Comparison of ENCODE assay signal across 10 cellular contexts in the genomic region with DNA sequence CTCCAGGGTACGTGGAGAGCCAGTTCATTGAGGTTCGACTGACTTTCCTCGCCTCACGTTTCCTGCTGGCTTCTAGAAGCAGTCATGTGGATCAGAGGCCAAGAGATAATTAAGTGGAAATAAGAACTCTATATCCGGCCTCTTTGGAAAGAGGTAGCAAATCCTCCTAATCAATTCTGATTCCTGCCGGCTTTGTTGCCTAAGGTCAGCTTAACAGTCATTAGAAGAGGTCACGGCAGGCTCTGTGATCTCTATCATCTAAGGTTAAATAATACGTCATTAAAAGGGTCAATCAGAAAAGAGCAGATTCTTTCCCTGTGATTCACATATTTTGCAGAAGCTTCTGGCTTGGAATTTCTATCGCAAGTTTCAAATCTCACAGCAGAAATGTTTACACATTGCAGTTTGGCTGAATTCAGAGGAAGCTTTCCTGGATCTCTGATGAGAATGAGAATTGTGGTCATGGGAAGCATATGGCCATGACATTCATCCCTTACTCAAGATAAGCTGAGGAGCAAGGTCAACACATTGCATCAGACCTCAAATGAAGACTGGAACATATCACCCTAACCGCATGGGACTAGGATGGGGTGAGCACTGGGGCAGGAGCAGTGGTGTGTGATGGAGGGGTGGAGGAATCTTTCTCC.
DNase-seq lines count a peak whose midpoint lies in the region; ATAC-seq and TF ChIP-seq lines count a peak whose summit lies in the region.
"Had no signal": no experiment of that assay in that cellular context is flagged by ENCODE, and none has a peak within 500 bp of the region (broad histone marks: within the 10 kb centered on the region; RNA-seq: fewer than 3 reads in every experiment).

No MANE protein-coding gene starts in this region.

- H3K4me3 ChIP-seq in breast epithelium: no peak overlapping the region
- H3K4me3 ChIP-seq in left lung: no peak overlapping the region
- no peak overlapping the region for H3K4me3 ChIP-seq in stomach smooth muscle (ENCODE audit: low read length in 2 of 2)

- no peak for TF ChIP-seq POLR2A in breast epithelium (IDR thresholded peaks at IDR 0.05)

- no peak overlapping the region for H3K9ac ChIP-seq in stomach smooth muscle (ENCODE audit: low read length in 2 of 2)

- H3K27ac ChIP-seq in breast epithelium (peak overlapping the region; percentile 67 to 68), left lung (peak overlapping the region in 1 of 2 donors; percentile 55), stomach smooth muscle (ENCODE audit: low read length) (peak overlapping the region; percentile 42)

- ATAC-seq in left lung (peak; percentile 78), GM21723 (IDR thresholded peaks at IDR 0.05; ENCODE audit: unreplicated experiment) (no peak)

- H3K9me3 ChIP-seq in breast epithelium (no peaks in the 10 kb centered on the region), left lung (no peaks in the 10 kb centered on the region), stomach smooth muscle (ENCODE audit: control insufficient read depth in 2 of 2, low read length in 2 of 2) (no peaks in the 10 kb centered on the region)

- no peaks in the 10 kb centered on the region for H3K27me3 ChIP-seq in breast epithelium
- H3K27me3 ChIP-seq in left lung: no peaks in the 10 kb centered on the region
- no peaks in the 10 kb centered on the region for H3K27me3 ChIP-seq in stomach smooth muscle (ENCODE audit: control insufficient read depth in 1 of 2, insufficient read depth in 2 of 2, low read length in 2 of 2)

- DNase-seq in HS-5 (ENCODE audit: low read depth) (peak; percentile 85), breast epithelium (ENCODE audit: low spot score in 2 of 2) (no peak), left lung (no peak), RKO (ENCODE audit: low spot score) (no peak), GM19238 (ENCODE audit: insufficient read length, low spot score) (no peak)
- no peak for DNase-seq in activated naive CD4-positive, alpha-beta T cell treated with Interleukin-2 at 50 U/mL for 16 hours
- DNase-seq: activated CD4-positive, alpha-beta T cell treated with anti-CD3 and anti-CD28 coated beads, Interleukin-2, amount 50 U/mL, for 48 hours; NCI-H510A treated with DMSO at 0.1 percent for 48 hours had no signal

- TF ChIP-seq CTCF in breast epithelium (IDR thresholded peaks at IDR 0.05) (no peak), left lung (IDR thresholded peaks at IDR 0.05) (no peak)

- H3K36me3 ChIP-seq in breast epithelium (no peaks in the 10 kb centered on the region), left lung (no peaks in the 10 kb centered on the region), stomach smooth muscle (ENCODE audit: control insufficient read depth in 2 of 2, insufficient read depth in 2 of 2, low read length in 2 of 2) (no peaks in the 10 kb centered on the region)

- intact Hi-C loops in breast epithelium (cut with DNase I; ENCODE audit: low total_unique reads) (no loop called here), left lung (cut with DNase I) (no loop called here)

- no peaks in the 10 kb centered on the region for H3K4me1 ChIP-seq in breast epithelium
- no peaks in the 10 kb centered on the region for H3K4me1 ChIP-seq in left lung
- peaks cover 13% of the 10 kb centered on the region for H3K4me1 ChIP-seq in stomach smooth muscle (ENCODE audit: control insufficient read depth, insufficient read depth, low read length)
